Comparison of ENCODE assay signal across 17 cellular contexts in genomic region chr13:112903071-112903577, GRCh38.
A peak's percentile ranks its signal among the peaks of the same experiment; 100 is the strongest.
DNase-seq lines count a peak whose midpoint lies in the region; FAIRE-seq and TF ChIP-seq lines count a peak whose summit lies in the region.
"Had no signal": no experiment of that assay in that cellular context is flagged by ENCODE, and none has a peak within 500 bp of the region (broad histone marks: within the 10 kb centered on the region; RNA-seq: fewer than 3 reads in every experiment).

No MANE protein-coding gene starts in this region.

- no peaks in the 10 kb centered on the region for H3K36me3 ChIP-seq in breast epithelium
- no peaks in the 10 kb centered on the region for H3K36me3 ChIP-seq in mammary epithelial cell (ENCODE audit: insufficient read depth, low read length)
- H3K36me3 ChIP-seq in osteoblast (ENCODE audit: insufficient read depth, low read length): no peaks in the 10 kb centered on the region
- no peaks in the 10 kb centered on the region for H3K36me3 ChIP-seq in suprapubic skin

- WGBS in mammary epithelial cell (ENCODE audit: low coverage, missing lambda C conversion rate): 56% methylated on average over 8 of the region's 8 CpGs
- 89% methylated on average over 6 of the region's 8 CpGs for WGBS in suprapubic skin

- no peak overlapping the region for H3K4me2 ChIP-seq in mammary epithelial cell (ENCODE audit: insufficient read depth, low read depth, low read length)
- no peak overlapping the region for H3K4me2 ChIP-seq in osteoblast (ENCODE audit: insufficient read depth, low read length)

- H2AFZ ChIP-seq in mammary epithelial cell (ENCODE audit: low read depth, low read length): no peak overlapping the region
- H2AFZ ChIP-seq in osteoblast (ENCODE audit: low read length): no peak overlapping the region

- H3K79me2 ChIP-seq in mammary epithelial cell (ENCODE audit: insufficient read depth, low read length) (no peaks in the 10 kb centered on the region), osteoblast (ENCODE audit: insufficient read depth, low read length) (no peaks in the 10 kb centered on the region)

- H3K27me3 ChIP-seq in breast epithelium (no peaks in the 10 kb centered on the region), mammary epithelial cell (ENCODE audit: insufficient read depth, low read length) (no peaks in the 10 kb centered on the region), osteoblast (ENCODE audit: insufficient read depth, low read length) (peaks cover 45% of the 10 kb centered on the region), suprapubic skin (peaks cover 11% of the 10 kb centered on the region)

- dilution Hi-C loops in mammary epithelial cell (cut with HindIII; ENCODE audit: low sequenced_read_pairs): no loop called here

- CTCF ChIA-PET in mammary epithelial cell (lab: Charles Lee; ENCODE audit: low non-redundant PET): no interaction called here

- peak overlapping the region; percentile 82 to 84 for H3K27ac ChIP-seq in breast epithelium
- H3K27ac ChIP-seq in mammary epithelial cell (ENCODE audit: insufficient read depth, low read depth, low read length): no peak overlapping the region
- H3K27ac ChIP-seq in osteoblast (ENCODE audit: low read depth, low read length): no peak overlapping the region
- H3K27ac ChIP-seq in suprapubic skin: peak overlapping the region; percentile 52

- FAIRE-seq in urothelium cell line (lab: Jason Lieb, UNC): no peak
- FAIRE-seq: GM12892, GM18507, HepG2, RCC 7860 had no signal

- BruUV-seq in mammary epithelial cell (replicated peaks; lab: Mats Ljungman, UMichigan): no TSS peak

- TF ChIP-seq CTCF in breast epithelium (IDR thresholded peaks at IDR 0.05) (no peak), mammary epithelial cell (conservative IDR thresholded peaks at IDR 0.05 in 1 of 2, IDR thresholded peaks at IDR 0.05 in 1 of 2; ENCODE audit: extremely low read depth in 1 of 2, insufficient read depth in 1 of 2, low read depth in 1 of 2, low read length in 2 of 2) (no peak), osteoblast (IDR thresholded peaks at IDR 0.05; ENCODE audit: extremely low read depth, low read depth, low read length) (no peak), suprapubic skin (IDR thresholded peaks at IDR 0.05) (no peak)

- H3K9me3 ChIP-seq in breast epithelium (peaks cover 0 to 10% of the 10 kb centered on the region in 2 donors), mammary epithelial cell (replicated peaks; ENCODE audit: insufficient read depth, low read length) (no peaks in the 10 kb centered on the region), osteoblast (ENCODE audit: low read depth, low read length) (peaks cover 5% of the 10 kb centered on the region), suprapubic skin (no peaks in the 10 kb centered on the region)

- TF ChIP-seq EP300 in suprapubic skin (IDR thresholded peaks at IDR 0.05): no peak

- intact Hi-C loops in breast epithelium (cut with DNase I; ENCODE audit: low total_unique reads): no loop called here
- intact Hi-C loops in mammary epithelial cell (cut with micrococcal nuclease): no loop called here

- H4K20me1 ChIP-seq in mammary epithelial cell (ENCODE audit: insufficient read depth, low read length) (no peaks in the 10 kb centered on the region), osteoblast (ENCODE audit: insufficient read depth, low read length) (no peaks in the 10 kb centered on the region)

- peak in 1 of 2 donors; percentile 44 for DNase-seq in breast epithelium (ENCODE audit: low spot score in 2 of 2)
- no peak for DNase-seq in mammary epithelial cell
- DNase-seq in cerebellum (ENCODE audit: low spot score): peak; percentile 60
- peak; percentile 80 for DNase-seq in osteoblast (ENCODE audit: insufficient read length, low spot score, missing footprints)
- no peak for DNase-seq in suprapubic skin (ENCODE audit: low spot score in 2 of 2)
- no peak for DNase-seq in urothelium cell line (ENCODE audit: low spot score)
- DNase-seq in SIG-M5 (lab: John Stamatoyannopoulos, UW): no peak
- DNase-seq in ACHN: no peak
- DNase-seq: Calu3; CD8-positive, alpha-beta T cell; DMS53; KBM-7; NCI-H446 treated with DMSO at 0.1 percent for 48 hours had no signal

- no peak for TF ChIP-seq POLR2A in breast epithelium (IDR thresholded peaks at IDR 0.05)
- no peak for TF ChIP-seq POLR2A in suprapubic skin (IDR thresholded peaks at IDR 0.05)

- in situ Hi-C loops in mammary epithelial cell (cut with MboI; ENCODE audit: low sequenced_read_pairs in 2 of 2): no loop called here
- in situ Hi-C loops in ACHN (cut with HindIII; ENCODE audit: low pct_ligation_motif_present, low pct_unique_long_range_greater_than_20kb, low sequenced_read_pairs): no loop called here

- H3K9ac ChIP-seq in mammary epithelial cell (ENCODE audit: insufficient read depth, low read length): no peak overlapping the region

- H3K4me3 ChIP-seq in breast epithelium: no peak overlapping the region
- H3K4me3 ChIP-seq in mammary epithelial cell (replicated peaks in 1 of 3; ENCODE audit: insufficient read depth in 1 of 3, low read depth in 2 of 3, low read length in 3 of 3): no peak overlapping the region
- H3K4me3 ChIP-seq in osteoblast (ENCODE audit: insufficient read depth, low read length): no peak overlapping the region
- no peak overlapping the region for H3K4me3 ChIP-seq in suprapubic skin

- H3K4me1 ChIP-seq in breast epithelium (peaks cover 4 to 23% of the 10 kb centered on the region in 2 donors), mammary epithelial cell (ENCODE audit: insufficient read depth, low read length) (no peaks in the 10 kb centered on the region), osteoblast (ENCODE audit: insufficient read depth, low read length) (no peaks in the 10 kb centered on the region), suprapubic skin (no peaks in the 10 kb centered on the region)

Comparison
In these comparisons a context has a peak if more than half of its experiments do, and no peak if none do; other contexts are left out.
1. H3K27ac ChIP-seq: peak in breast epithelium (2 of 2) and suprapubic skin (single experiment); none in mammary epithelial cell (single experiment) and osteoblast (single experiment).
2. DNase-seq: peak in cerebellum (single experiment) and osteoblast (single experiment); none in mammary epithelial cell (single experiment), suprapubic skin (0 of 2), urothelium cell line (single experiment), SIG-M5 (single experiment) and ACHN (single experiment).